Comparison of ENCODE assay signal across 1 cellular context in the genomic region with DNA sequence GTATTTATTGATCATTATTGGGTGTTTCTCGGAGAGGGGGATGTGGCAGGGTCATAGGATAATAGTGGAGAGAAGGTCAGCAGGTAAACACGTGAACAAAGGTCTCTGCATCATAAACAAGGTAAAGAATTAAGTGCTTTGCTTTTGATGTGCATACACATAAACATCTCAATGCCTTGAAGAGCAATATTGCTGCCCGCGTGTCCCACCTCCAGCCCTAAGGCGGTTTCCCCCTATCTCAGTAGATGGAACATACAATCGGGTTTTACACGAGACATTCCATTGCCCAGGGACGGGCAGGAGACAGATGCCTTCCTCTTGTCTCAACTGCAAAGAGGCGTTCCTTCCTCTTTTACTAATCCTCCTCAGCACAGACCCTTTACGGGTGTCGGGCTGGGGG. TPM values are rescaled to one million over a fixed set of nuclear protein-coding genes. Genes with fewer than 3 reads are reported as not detected.
"Had no signal": no experiment of that assay in that cellular context is flagged by ENCODE, and none has a peak within 500 bp of the region (broad histone marks: within the 10 kb centered on the region; RNA-seq: fewer than 3 reads in every experiment).

No MANE protein-coding gene starts in this region.

RNA-seq across cellular contexts. Expression of a gene that starts 13.5 kb away (rescaled TPM):
- total RNA-seq: dermis blood vessel endothelial cell had no signal
